Comparison of ENCODE assay signal across 11 cellular contexts in the genomic region with DNA sequence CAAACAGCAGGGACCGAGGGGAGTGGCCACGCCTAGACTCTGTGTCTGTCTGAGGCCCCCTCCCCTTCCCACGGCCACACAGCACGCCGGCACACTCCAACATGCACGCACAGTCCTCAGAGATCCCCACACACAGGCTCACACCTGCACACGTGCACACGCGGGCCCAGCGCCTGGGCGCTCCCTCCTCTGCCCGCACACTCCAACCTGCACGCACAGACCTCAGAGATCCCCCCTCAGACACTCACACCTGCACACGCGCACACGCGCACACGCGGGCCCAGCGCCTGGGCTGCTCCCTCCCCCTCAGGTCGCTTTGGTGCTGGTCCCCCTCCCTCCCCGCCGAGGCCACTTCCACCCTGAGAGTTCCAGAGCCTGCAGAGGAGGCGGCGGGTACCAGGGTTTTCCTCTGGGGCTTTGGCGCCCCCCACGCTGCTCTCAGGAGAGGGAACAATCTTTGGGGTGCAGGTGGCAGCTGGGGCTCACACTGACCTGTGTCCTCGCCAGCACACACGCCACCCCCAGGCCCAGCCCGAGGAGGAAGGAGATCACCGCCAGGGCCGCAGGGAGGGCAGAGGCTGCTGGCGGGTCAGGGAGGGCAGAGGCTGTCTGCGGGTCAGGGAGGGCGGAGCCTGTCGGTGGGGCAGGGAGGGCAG. TPM values are rescaled to one million over a fixed set of nuclear protein-coding genes. Genes with fewer than 3 reads are reported as not detected.
DNase-seq lines count a peak whose midpoint lies in the region; ATAC-seq and TF ChIP-seq lines count a peak whose summit lies in the region.
"Had no signal": no experiment of that assay in that cellular context is flagged by ENCODE, and none has a peak within 500 bp of the region (broad histone marks: within the 10 kb centered on the region; RNA-seq: fewer than 3 reads in every experiment).

No MANE protein-coding gene starts in this region.

- intact Hi-C loops in activated naive CD4-positive, alpha-beta T cell treated with anti-CD3 and anti-CD28 coated beads for 36 hours (cut with micrococcal nuclease): loop anchor here (2.0 to 10.0 kb wide), 2 partner anchors 43 to 739 kb away; a partner anchor contains a TSS
- intact Hi-C loops in left lung (cut with DNase I): no loop called here

- peaks cover 34% of the 10 kb centered on the region for H3K36me3 Mint-ChIP-seq in activated naive CD4-positive, alpha-beta T cell treated with anti-CD3 and anti-CD28 coated beads for 36 hours (ENCODE audit: low read depth)
- H3K36me3 Mint-ChIP-seq: mesothelial cell of epicardium had no signal

- H3K9me3 Mint-ChIP-seq in activated naive CD4-positive, alpha-beta T cell treated with anti-CD3 and anti-CD28 coated beads for 36 hours: peaks cover 2% of the 10 kb centered on the region
- H3K9me3 Mint-ChIP-seq: mesothelial cell of epicardium had no signal

- CTCF ChIA-PET in activated naive CD4-positive, alpha-beta T cell treated with anti-CD3 and anti-CD28 coated beads for 36 hours (lab: Charles Lee): interaction anchor here (5.1 kb wide), 1 partner anchor 15 kb away, joined by 49 read pairs; no protein-coding TSS in a partner anchor

- H3K27ac ChIP-seq in left lung (no peak overlapping the region), thoracic aorta (no peak overlapping the region), substantia nigra (ENCODE audit: low read depth, low read length, poor library complexity, severe bottlenecking) (no peak overlapping the region)

- H3K4me3 Mint-ChIP-seq in activated naive CD4-positive, alpha-beta T cell treated with anti-CD3 and anti-CD28 coated beads for 36 hours: no peak overlapping the region
- H3K4me3 Mint-ChIP-seq: mesothelial cell of epicardium had no signal

- no peaks in the 10 kb centered on the region for H3K9me3 ChIP-seq in left lung
- H3K9me3 ChIP-seq in thoracic aorta: no peaks in the 10 kb centered on the region

- peaks cover 22 to 65% of the 10 kb centered on the region in 2 donors for H3K27me3 ChIP-seq in left lung
- H3K27me3 ChIP-seq in thoracic aorta (replicated peaks; ENCODE audit: insufficient read depth): peaks cover 11% of the 10 kb centered on the region

- H3K27ac Mint-ChIP-seq in activated naive CD4-positive, alpha-beta T cell treated with anti-CD3 and anti-CD28 coated beads for 36 hours: no peak overlapping the region
- H3K27ac Mint-ChIP-seq: mesothelial cell of epicardium had no signal

- DNase-seq in activated effector memory CD4-positive, alpha-beta T cell treated with anti-CD3 and anti-CD28 coated beads, Interleukin-2, amount 50 U/mL, for 16 hours: peak; percentile 77
- DNase-seq in activated effector memory CD4-positive, alpha-beta T cell treated with Interleukin-2 at 50 U/mL for 16 hours: no peak
- peak; percentile 66 for DNase-seq in activated naive CD4-positive, alpha-beta T cell treated with anti-CD3 and anti-CD28 coated beads for 36 hours
- no peak for DNase-seq in left lung
- DNase-seq in thoracic aorta (ENCODE audit: low spot score): no peak
- no peak for DNase-seq in NCI-H226
- DNase-seq in substantia nigra (lab: John Stamatoyannopoulos, UW): no peak
- DNase-seq in NCI-H146 (lab: John Stamatoyannopoulos, UW): no peak
- DNase-seq: AML-193, NCI-H446 had no signal

- H3K4me1 ChIP-seq in left lung (peaks cover 0 to 25% of the 10 kb centered on the region in 2 donors), thoracic aorta (ENCODE audit: control insufficient read depth in 1 of 2, low read depth in 2 of 2) (no peaks in the 10 kb centered on the region)

- H3K36me3 ChIP-seq in left lung (no peaks in the 10 kb centered on the region), thoracic aorta (no peaks in the 10 kb centered on the region)

- peak; percentile 40 for ATAC-seq in left lung
- no peak for ATAC-seq in thoracic aorta (ENCODE audit: insufficient number of reproducible peaks, low FRiP score, low read depth)

- H3K27me3 Mint-ChIP-seq in activated naive CD4-positive, alpha-beta T cell treated with anti-CD3 and anti-CD28 coated beads for 36 hours (ENCODE audit: low read depth): no peaks in the 10 kb centered on the region

- H3K4me3 ChIP-seq in left lung (peak overlapping the region in 1 of 2 donors; percentile 27), thoracic aorta (peak overlapping the region; percentile 39)

- peaks cover 18% of the 10 kb centered on the region for H3K4me1 Mint-ChIP-seq in activated naive CD4-positive, alpha-beta T cell treated with anti-CD3 and anti-CD28 coated beads for 36 hours (ENCODE audit: low read depth)

- TF ChIP-seq CTCF in left lung (IDR thresholded peaks at IDR 0.05) (no peak), thoracic aorta (IDR thresholded peaks at IDR 0.05) (no peak)

RNA-seq across cellular contexts. Expression of a gene that starts 1.6 kb away (rescaled TPM):
- total RNA-seq in activated naive CD4-positive, alpha-beta T cell treated with anti-CD3 and anti-CD28 coated beads for 36 hours: 100 to 1,000 TPM; 635 to 646 TPM
- total RNA-seq in left lung (1 to 10 TPM; 3.7 to 6.6 TPM), thoracic aorta (1 to 10 TPM; 3.0 to 3.5 TPM)

RNA-seq across cellular contexts. Expression of a gene that starts 17.7 kb away (rescaled TPM):
- total RNA-seq in activated naive CD4-positive, alpha-beta T cell treated with anti-CD3 and anti-CD28 coated beads for 36 hours: 1 to 10 TPM; 2.8 to 3.8 TPM
- total RNA-seq in left lung (10 to 100 TPM; 10.5 to 36.8 TPM), thoracic aorta (10 to 100 TPM; 16.7 to 32.2 TPM)

RNA-seq across cellular contexts. Expression of a gene that starts 42.3 kb away (rescaled TPM):
- 100 to 1,000 TPM in 1 of 2 experiments, 10 to 100 TPM in 1; 99.8 to 100 TPM for total RNA-seq in activated naive CD4-positive, alpha-beta T cell treated with anti-CD3 and anti-CD28 coated beads for 36 hours
- total RNA-seq in left lung (100 to 1,000 TPM; 122 to 160 TPM), thoracic aorta (10 to 100 TPM; 69.5 to 71.9 TPM)

RNA-seq across cellular contexts. Expression of a gene that starts 43.2 kb away (rescaled TPM):
- under 1 TPM in 1 of 2 experiments, not detected in 1; 0.21 TPM for total RNA-seq in activated naive CD4-positive, alpha-beta T cell treated with anti-CD3 and anti-CD28 coated beads for 36 hours
- total RNA-seq in left lung: not detected
- not detected for total RNA-seq in thoracic aorta

RNA-seq across cellular contexts. Expression of a gene that starts 55.7 kb away (rescaled TPM):
- total RNA-seq in activated naive CD4-positive, alpha-beta T cell treated with anti-CD3 and anti-CD28 coated beads for 36 hours: not detected
- total RNA-seq in left lung (not detected), thoracic aorta (under 1 TPM in 1 of 2 donors, not detected in 1; 0.27 TPM)

Comparison
In these comparisons a context has a peak if more than half of its experiments do, and no peak if none do; other contexts are left out.
1. DNase-seq: peak in activated effector memory CD4-positive, alpha-beta T cell treated with anti-CD3 and anti-CD28 coated beads, Interleukin-2, amount 50 U/mL, for 16 hours (single experiment) and activated naive CD4-positive, alpha-beta T cell treated with anti-CD3 and anti-CD28 coated beads for 36 hours (single experiment); none in activated effector memory CD4-positive, alpha-beta T cell treated with Interleukin-2 at 50 U/mL for 16 hours (single experiment), left lung (0 of 2), thoracic aorta (single experiment), NCI-H226 (single experiment), substantia nigra (0 of 49) and NCI-H146 (single experiment).
2. RNA of a gene that starts 1.6 kb away (total RNA-seq): 635 to 646 TPM in activated naive CD4-positive, alpha-beta T cell treated with anti-CD3 and anti-CD28 coated beads for 36 hours; 3.7 to 6.6 TPM in left lung and 3.0 to 3.5 TPM in thoracic aorta; every median in the first group is over 10 times any median in the second.